ENCODE assay signal across 1 cellular context in genomic region chr15:76057332-76058000, GRCh38.
TF ChIP-seq lines count a peak whose summit lies in the region.

No MANE protein-coding gene starts in this region.

TF ChIP-seq in H1, 55 proteins besides CTCF, POLR2A, EP300 and RAD21 (continued from another document):
- TF ChIP-seq SP1 (IDR thresholded peaks at IDR 0.05; ENCODE audit: low read depth, low read length) = no peak
- no peak for TF ChIP-seq SUZ12 (IDR thresholded peaks at IDR 0.05; ENCODE audit: low read length)
- TF ChIP-seq CBX5 (IDR thresholded peaks at IDR 0.05; ENCODE audit: low read depth, low read length) = no peak
- no peak for TF ChIP-seq TCF12 (IDR thresholded peaks at IDR 0.05; ENCODE audit: low read depth, low read length)
- no peak for TF ChIP-seq SP2 (IDR thresholded peaks at IDR 0.05; ENCODE audit: low read length)
- TF ChIP-seq KDM1A (IDR thresholded peaks at IDR 0.05; ENCODE audit: borderline replicate concordance, low read length) = no peak
- TF ChIP-seq CHD7 (IDR thresholded peaks at IDR 0.05; ENCODE audit: insufficient replicate concordance, low read length) = no peak
- TF ChIP-seq TEAD4 (IDR thresholded peaks at IDR 0.05; ENCODE audit: low read depth, low read length) = no peak
- no peak for TF ChIP-seq EGR1 (IDR thresholded peaks at IDR 0.05; ENCODE audit: borderline replicate concordance, low read depth, low read length)
- TF ChIP-seq GABPA (IDR thresholded peaks at IDR 0.05; ENCODE audit: borderline replicate concordance, insufficient read depth, low read length) = no peak
